Comparison of ENCODE assay signal across 8 cellular contexts in genomic region chr7:101857358-101857794, GRCh38. TPM values are rescaled to one million over a fixed set of nuclear protein-coding genes. Genes with fewer than 3 reads are reported as not detected.
DNase-seq lines count a peak whose midpoint lies in the region; ATAC-seq, FAIRE-seq and TF ChIP-seq lines count a peak whose summit lies in the region.

No MANE protein-coding gene starts in this region.

- no peaks in the 10 kb centered on the region for H3K9me1 ChIP-seq in endothelial cell of umbilical vein (replicated peaks; ENCODE audit: control insufficient read depth, extremely low read depth, insufficient read depth, low read length)

- H3K27me3 Mint-ChIP-seq in stimulated activated naive CD8-positive, alpha-beta T cell treated with anti-CD3 and anti-CD28 coated beads, Interleukin-15, Interleukin-2, amounts not matched to agents 100 ng/mL and 50 ng/mL, for 24 hours: no peaks in the 10 kb centered on the region

- peak overlapping the region; percentile 92 for H3K27ac Mint-ChIP-seq in stimulated activated naive CD8-positive, alpha-beta T cell treated with anti-CD3 and anti-CD28 coated beads, Interleukin-15, Interleukin-2, amounts not matched to agents 100 ng/mL and 50 ng/mL, for 24 hours

- H3K27ac ChIP-seq in endothelial cell of umbilical vein (ENCODE audit: insufficient read depth, low read depth, low read length) (no peak overlapping the region), tibial nerve (peak overlapping the region in 3 of 4 donors; percentile 78 to 90 (median 83))

- H3K4me3 ChIP-seq in endothelial cell of umbilical vein (replicated peaks in 1 of 3; ENCODE audit: insufficient read depth in 1 of 3, low read depth in 1 of 3, low read length in 3 of 3) (no peak overlapping the region), tibial nerve (peak overlapping the region in 3 of 4 donors; percentile 8 to 43 (median 36))

- TF ChIP-seq CTCF in endothelial cell of umbilical vein (IDR thresholded peaks at IDR 0.05; ENCODE audit: extremely low read depth in 1 of 2, insufficient read depth in 1 of 2, low read depth in 1 of 2, low read length in 2 of 2): no peak
- TF ChIP-seq CTCF in tibial nerve (IDR thresholded peaks at IDR 0.05): no peak

- 76 to 84% methylated on average over 11 of the region's 11 CpGs for WGBS in tibial nerve, 2 donors

- H3K4me1 Mint-ChIP-seq in stimulated activated naive CD8-positive, alpha-beta T cell treated with anti-CD3 and anti-CD28 coated beads, Interleukin-15, Interleukin-2, amounts not matched to agents 100 ng/mL and 50 ng/mL, for 24 hours (ENCODE audit: low read depth): peaks cover 52% of the 10 kb centered on the region

- no peaks in the 10 kb centered on the region for H3K9me3 Mint-ChIP-seq in stimulated activated naive CD8-positive, alpha-beta T cell treated with anti-CD3 and anti-CD28 coated beads, Interleukin-15, Interleukin-2, amounts not matched to agents 100 ng/mL and 50 ng/mL, for 24 hours

- dilution Hi-C loops in endothelial cell of umbilical vein (cut with MboI; ENCODE audit: extremely low pct_ligation_motif_present, low sequenced_read_pairs): no loop called here

- H3K9me3 ChIP-seq in endothelial cell of umbilical vein (replicated peaks; ENCODE audit: control insufficient read depth, insufficient read depth, low read length) (no peaks in the 10 kb centered on the region), tibial nerve (no peaks in the 10 kb centered on the region)

- no peaks in the 10 kb centered on the region for H3K36me3 ChIP-seq in endothelial cell of umbilical vein (ENCODE audit: control insufficient read depth in 2 of 2, extremely low read depth in 1 of 2, insufficient read depth in 2 of 2, low read length in 2 of 2)
- H3K36me3 ChIP-seq in tibial nerve: no peaks in the 10 kb centered on the region

- no TSS peak for BruUV-seq in endothelial cell of umbilical vein (replicated peaks; lab: Mats Ljungman, UMichigan)

- peaks cover 20% of the 10 kb centered on the region for H3K79me2 ChIP-seq in endothelial cell of umbilical vein (ENCODE audit: control insufficient read depth, insufficient read depth, low read length)

- H3K27me3 ChIP-seq in endothelial cell of umbilical vein (ENCODE audit: control insufficient read depth in 2 of 2, insufficient read depth in 2 of 2, low read length in 2 of 2): no peaks in the 10 kb centered on the region
- H3K27me3 ChIP-seq in tibial nerve: no peaks in the 10 kb centered on the region

- H3K9ac ChIP-seq in endothelial cell of umbilical vein (replicated peaks; ENCODE audit: extremely low read depth, insufficient read depth, low read length): no peak overlapping the region

- no peak for TF ChIP-seq POLR2A in endothelial cell of umbilical vein (IDR thresholded peaks at IDR 0.05; ENCODE audit: low read depth, low read length)
- no peak for TF ChIP-seq POLR2A in tibial nerve (IDR thresholded peaks at IDR 0.05)

- CTCF ChIA-PET in endothelial cell of umbilical vein (lab: Charles Lee): interaction anchor here (1.5 to 4.1 kb wide), 4 partner anchors 16 to 314 kb away, joined by 7 to 30 read pairs (median 12); no protein-coding TSS in a partner anchor

- no peaks in the 10 kb centered on the region for H3K36me3 Mint-ChIP-seq in stimulated activated naive CD8-positive, alpha-beta T cell treated with anti-CD3 and anti-CD28 coated beads, Interleukin-15, Interleukin-2, amounts not matched to agents 100 ng/mL and 50 ng/mL, for 24 hours (ENCODE audit: low read depth)

- no peaks in the 10 kb centered on the region for H4K20me1 ChIP-seq in endothelial cell of umbilical vein (replicated peaks; ENCODE audit: control insufficient read depth, extremely low read depth, insufficient read depth, low read length)

- no peak for ATAC-seq in stimulated activated naive CD8-positive, alpha-beta T cell treated with anti-CD3 and anti-CD28 coated beads, Interleukin-15, Interleukin-2, amounts not matched to agents 100 U/mL and 50 U/mL, for 24 hours
- ATAC-seq in HG03571 (IDR thresholded peaks at IDR 0.05; ENCODE audit: unreplicated experiment): peak; percentile 29

- no peak for FAIRE-seq in endothelial cell of umbilical vein (lab: Jason Lieb, UNC)

- H3K4me1 ChIP-seq in endothelial cell of umbilical vein (ENCODE audit: control insufficient read depth, extremely low read depth, insufficient read depth, low read length) (peaks cover 23% of the 10 kb centered on the region), tibial nerve (peaks cover 0 to 52% (median 28%) of the 10 kb centered on the region in 4 donors)

- no peak overlapping the region for H2AFZ ChIP-seq in endothelial cell of umbilical vein (ENCODE audit: low read depth, low read length)

- DNase-seq in stimulated activated naive CD8-positive, alpha-beta T cell treated with anti-CD3 and anti-CD28 coated beads, Interleukin-15, Interleukin-2, amounts not matched to agents 100 U/mL and 50 U/mL, for 24 hours: no peak
- no peak for DNase-seq in endothelial cell of umbilical vein (ENCODE audit: low read depth, low spot score)
- DNase-seq in tibial nerve (ENCODE audit: low spot score in 2 of 2): no peak
- no peak for DNase-seq in NCI-H345 treated with DMSO at 0.1 percent for 48 hours (lab: John Stamatoyannopoulos, UW; ENCODE audit: unreplicated experiment)
- DNase-seq in SHP77 (lab: John Stamatoyannopoulos, UW): no peak
- no peak for DNase-seq in OCI-M2 (lab: John Stamatoyannopoulos, UW; ENCODE audit: unreplicated experiment)

- no peak for TF ChIP-seq EP300 in tibial nerve (IDR thresholded peaks at IDR 0.05)

- peak overlapping the region; percentile 74 for H3K4me2 ChIP-seq in endothelial cell of umbilical vein (ENCODE audit: insufficient read depth, low read length)

- intact Hi-C loops in endothelial cell of umbilical vein (cut with micrococcal nuclease): loop anchor here (1.0 to 2.0 kb wide), 3 partner anchors 25 to 93 kb away; no protein-coding TSS in a partner anchor

- POLR2A ChIA-PET in endothelial cell of umbilical vein (lab: Charles Lee): no interaction called here

- peak overlapping the region; percentile 84 for H3K4me3 Mint-ChIP-seq in stimulated activated naive CD8-positive, alpha-beta T cell treated with anti-CD3 and anti-CD28 coated beads, Interleukin-15, Interleukin-2, amounts not matched to agents 100 ng/mL and 50 ng/mL, for 24 hours

TF ChIP-seq in endothelial cell of umbilical vein, 7 proteins besides CTCF, POLR2A, EP300 and RAD21:
- TF ChIP-seq GATA2 (IDR thresholded peaks at IDR 0.05; ENCODE audit: insufficient read depth, insufficient read length, low read depth, low read length): no peak
- TF ChIP-seq MAX (IDR thresholded peaks at IDR 0.05; ENCODE audit: insufficient read depth, insufficient read length): no peak
- no peak for TF ChIP-seq POLR2AphosphoS5 (IDR thresholded peaks at IDR 0.05; ENCODE audit: insufficient read depth, low read depth, low read length)
- no peak for TF ChIP-seq EZH2 (IDR thresholded peaks at IDR 0.05; ENCODE audit: borderline replicate concordance, low read depth, low read length, severe bottlenecking)
- no peak for TF ChIP-seq MYC (IDR thresholded peaks at IDR 0.05; ENCODE audit: low read depth, low read length)
- TF ChIP-seq JUN (IDR thresholded peaks at IDR 0.05; ENCODE audit: borderline replicate concordance, insufficient read depth, insufficient read length, low read depth): no peak
- TF ChIP-seq FOS (IDR thresholded peaks at IDR 0.05; ENCODE audit: borderline replicate concordance, insufficient read depth, low read length): no peak

RNA-seq across cellular contexts. Expression of gene CUX1, which starts 40.0 kb away (rescaled TPM):
- total RNA-seq in endothelial cell of umbilical vein: 45.0 and 49.8 TPM in 2 replicates
- polyA plus RNA-seq in endothelial cell of umbilical vein: 13.8 and 15.5 TPM in 2 replicates
- polyA plus RNA-seq in endothelial cell of umbilical vein (2011; cell fraction: cytosol; rRNA removed): 17.9 and 19.9 TPM in 2 replicates
- polyA plus RNA-seq in endothelial cell of umbilical vein (2011; cell fraction: nucleus; rRNA removed): 16.9 and 19.5 TPM in 2 replicates
- 19.4 and 27.6 TPM in 2 replicates for polyA plus RNA-seq in endothelial cell of umbilical vein (2012)
- 23.4 and 25.3 TPM in 2 replicates for polyA minus RNA-seq in endothelial cell of umbilical vein
- 16.7 TPM for polyA minus RNA-seq in endothelial cell of umbilical vein (2011; cell fraction: cytosol; rRNA and poly(A)+ RNA removed)
- polyA minus RNA-seq in endothelial cell of umbilical vein (2011; cell fraction: nucleus; rRNA and poly(A)+ RNA removed): 41.8 and 46.6 TPM in 2 replicates
- 100 to 1,000 TPM in 1 of 4 donors, 10 to 100 TPM in 3; 74.5 to 104 (median 84.3) TPM for total RNA-seq in tibial nerve

Comparison
In these comparisons a context has a peak if more than half of its experiments do, and no peak if none do; other contexts are left out.
1. H3K4me3 ChIP-seq: peak in tibial nerve (3 of 4); none in endothelial cell of umbilical vein (0 of 3).